Comparison of ENCODE assay signal across 18 cellular contexts in genomic region chr7:50347693-50348092, GRCh38. TPM values are rescaled to one million over a fixed set of nuclear protein-coding genes. Genes with fewer than 3 reads are reported as not detected.
DNase-seq lines count a peak whose midpoint lies in the region; ATAC-seq, FAIRE-seq and TF ChIP-seq lines count a peak whose summit lies in the region.
"Had no signal": no experiment of that assay in that cellular context is flagged by ENCODE, and none has a peak within 500 bp of the region (broad histone marks: within the 10 kb centered on the region; RNA-seq: fewer than 3 reads in every experiment).

No MANE protein-coding gene starts in this region.

- no peaks in the 10 kb centered on the region for H3K9me3 ChIP-seq in kidney (ENCODE audit: control insufficient read depth in 1 of 2, low read length in 2 of 2)
- H3K9me3 ChIP-seq: vagina had no signal

- H3K9me3 Mint-ChIP-seq in activated T-cell treated with anti-CD3 and anti-CD28 coated beads, Interleukin-2, amount 50 U/mL, for 4 hours: peaks cover 4% of the 10 kb centered on the region
- no peaks in the 10 kb centered on the region for H3K9me3 Mint-ChIP-seq in activated B cell treated with CpG ODN at 0.5 μM for 24 hours
- H3K9me3 Mint-ChIP-seq in dendritic cell treated with granulocyte-macrophage colony-stimulating factor and Interleukin-4, amounts not matched to agents 40 ng/mL and 50 ng/mL, for 4 days: no peaks in the 10 kb centered on the region
- H3K9me3 Mint-ChIP-seq: HFFc6 had no signal

- no peak for FAIRE-seq in kidney (lab: Jason Lieb, UNC)

- ATAC-seq in activated T-cell treated with anti-CD3 and anti-CD28 coated beads, Interleukin-2, amount 50 U/mL, for 4 hours: no peak
- no peak for ATAC-seq in activated B cell treated with CpG ODN at 0.5 μM for 24 hours (ENCODE audit: low read depth)

- H3K27ac ChIP-seq in kidney (ENCODE audit: low read depth in 2 of 2, low read length in 2 of 2): no peak overlapping the region
- H3K27ac ChIP-seq: hepatocyte, vagina, VCaP had no signal

- intact Hi-C loops in activated B cell treated with CpG ODN at 0.5 μM for 24 hours (cut with micrococcal nuclease): no loop called here
- intact Hi-C loops in dendritic cell treated with granulocyte-macrophage colony-stimulating factor and Interleukin-4, amounts not matched to agents 40 ng/mL and 50 ng/mL, for 4 days (cut with micrococcal nuclease): no loop called here
- intact Hi-C loops in kidney (cut with DNase I): no loop called here

- peaks cover 49% of the 10 kb centered on the region for H3K36me3 Mint-ChIP-seq in activated T-cell treated with anti-CD3 and anti-CD28 coated beads, Interleukin-2, amount 50 U/mL, for 4 hours (ENCODE audit: insufficient read depth)
- peaks cover 80% of the 10 kb centered on the region for H3K36me3 Mint-ChIP-seq in activated B cell treated with CpG ODN at 0.5 μM for 24 hours (ENCODE audit: low read depth)
- H3K36me3 Mint-ChIP-seq in dendritic cell treated with granulocyte-macrophage colony-stimulating factor and Interleukin-4, amounts not matched to agents 40 ng/mL and 50 ng/mL, for 4 days (ENCODE audit: low read depth): peaks cover 92% of the 10 kb centered on the region

- H3K36me3 ChIP-seq in kidney (ENCODE audit: control insufficient read depth in 1 of 2, insufficient read depth in 2 of 2, low read length in 2 of 2): no peaks in the 10 kb centered on the region
- H3K36me3 ChIP-seq: vagina had no signal

- peak overlapping the region; percentile 88 for H3K27ac Mint-ChIP-seq in activated B cell treated with CpG ODN at 0.5 μM for 24 hours
- peak overlapping the region; percentile 23 for H3K27ac Mint-ChIP-seq in dendritic cell treated with granulocyte-macrophage colony-stimulating factor and Interleukin-4, amounts not matched to agents 40 ng/mL and 50 ng/mL, for 4 days
- H3K27ac Mint-ChIP-seq: HFFc6 had no signal

- H3K4me3 ChIP-seq in kidney (ENCODE audit: low read length in 2 of 2): no peak overlapping the region
- H3K4me3 ChIP-seq: hepatocyte, vagina had no signal

- CTCF ChIA-PET in activated B cell treated with CpG ODN at 0.5 μM for 24 hours (lab: Charles Lee): interaction anchor here (1.2 to 1.6 kb wide), 3 partner anchors 11 to 142 kb away, joined by 3 to 4 read pairs (median 4); no protein-coding TSS in a partner anchor

- no peaks in the 10 kb centered on the region for H3K27me3 Mint-ChIP-seq in activated T-cell treated with anti-CD3 and anti-CD28 coated beads, Interleukin-2, amount 50 U/mL, for 4 hours (ENCODE audit: low read depth)
- no peaks in the 10 kb centered on the region for H3K27me3 Mint-ChIP-seq in activated B cell treated with CpG ODN at 0.5 μM for 24 hours
- no peaks in the 10 kb centered on the region for H3K27me3 Mint-ChIP-seq in dendritic cell treated with granulocyte-macrophage colony-stimulating factor and Interleukin-4, amounts not matched to agents 40 ng/mL and 50 ng/mL, for 4 days

- H3K9ac ChIP-seq in kidney (ENCODE audit: low read length in 2 of 2): no peak overlapping the region

- TF ChIP-seq CTCF in activated B cell treated with CpG ODN at 0.5 μM for 24 hours (IDR thresholded peaks at IDR 0.05) (no peak), kidney (IDR thresholded peaks at IDR 0.05; ENCODE audit: borderline replicate concordance, extremely low read depth, insufficient read depth) (no peak)

- H3K4me1 Mint-ChIP-seq in activated T-cell treated with anti-CD3 and anti-CD28 coated beads, Interleukin-2, amount 50 U/mL, for 4 hours (ENCODE audit: low read depth): peaks cover 94% of the 10 kb centered on the region
- peaks cover 92% of the 10 kb centered on the region for H3K4me1 Mint-ChIP-seq in activated B cell treated with CpG ODN at 0.5 μM for 24 hours
- peaks cover 75% of the 10 kb centered on the region for H3K4me1 Mint-ChIP-seq in dendritic cell treated with granulocyte-macrophage colony-stimulating factor and Interleukin-4, amounts not matched to agents 40 ng/mL and 50 ng/mL, for 4 days (ENCODE audit: low read depth)

- no peaks in the 10 kb centered on the region for H3K4me1 ChIP-seq in kidney (ENCODE audit: control insufficient read depth in 1 of 2, insufficient read depth in 1 of 2, low read depth in 1 of 2, low read length in 2 of 2)
- H3K4me1 ChIP-seq: vagina had no signal

- H3K4me3 Mint-ChIP-seq in activated T-cell treated with anti-CD3 and anti-CD28 coated beads, Interleukin-2, amount 50 U/mL, for 4 hours: peak overlapping the region; percentile 68
- no peak overlapping the region for H3K4me3 Mint-ChIP-seq in activated B cell treated with CpG ODN at 0.5 μM for 24 hours
- no peak overlapping the region for H3K4me3 Mint-ChIP-seq in dendritic cell treated with granulocyte-macrophage colony-stimulating factor and Interleukin-4, amounts not matched to agents 40 ng/mL and 50 ng/mL, for 4 days
- H3K4me3 Mint-ChIP-seq: HFFc6 had no signal

- DNase-seq in activated T-cell treated with anti-CD3 and anti-CD28 coated beads, Interleukin-2, amount 50 U/mL, for 4 hours: no peak
- no peak for DNase-seq in activated T-cell treated with anti-CD3 and anti-CD28 coated beads for 4 hours
- DNase-seq in activated B cell treated with CpG ODN at 0.5 μM for 24 hours: no peak
- peak in 4 of 6 experiments; percentile 19 to 64 (median 44) for DNase-seq in stimulated activated naive CD4-positive, alpha-beta T cell (lab: John Stamatoyannopoulos, UW)
- DNase-seq in NCI-H1694 (lab: John Stamatoyannopoulos, UW): no peak
- no peak for DNase-seq in AG08395 (ENCODE audit: low spot score)
- no peak for DNase-seq in kidney
- DNase-seq: anterior cingulate cortex; COR-L47; HFFc6; mesenchymal stem cell; stimulated activated CD4-positive, alpha-beta T cell treated with anti-CD3 and anti-CD28 coated beads, Interleukin-12 subunit alpha, Interleukin-12 subunit beta, amount 100 ng/mL, for 4 hours; SW 1271 had no signal

- POLR2A ChIA-PET in activated B cell treated with CpG ODN at 0.5 μM for 24 hours (lab: Charles Lee): interaction anchor here (1.2 to 10.1 kb wide), 4 partner anchors 10 to 39 kb away, joined by 3 to 182 read pairs (median 52); partner anchors contain the start of gene IKZF1

RNA-seq across cellular contexts. Expression of gene IKZF1, which starts 43.2 kb away (rescaled TPM):
- 100 to 1,000 TPM; 168 to 229 (median 228) TPM for total RNA-seq in activated T-cell treated with anti-CD3 and anti-CD28 coated beads, Interleukin-2, amount 50 U/mL, for 4 hours
- 301 and 325 TPM in 2 replicates for total RNA-seq in activated B cell treated with CpG ODN at 0.5 μM for 24 hours
- 36.8 TPM for total RNA-seq in kidney
- 0.52 TPM for polyA plus RNA-seq in kidney (ENCODE audit: insufficient read depth, low read depth, low replicate concordance)
- total RNA-seq: HFFc6, HT1080 had no signal

Comparison
In these comparisons a context has a peak if more than half of its experiments do, and no peak if none do; other contexts are left out.
1. DNase-seq: peak in stimulated activated naive CD4-positive, alpha-beta T cell (4 of 6); none in activated T-cell treated with anti-CD3 and anti-CD28 coated beads, Interleukin-2, amount 50 U/mL, for 4 hours (single experiment), activated T-cell treated with anti-CD3 and anti-CD28 coated beads for 4 hours (single experiment), activated B cell treated with CpG ODN at 0.5 μM for 24 hours (single experiment), NCI-H1694 (single experiment), AG08395 (single experiment) and kidney (single experiment).